ENCODE assay signal across 17 cellular contexts in genomic region chr3:41592753-41593152, GRCh38.
"Had no signal": no experiment of that assay in that cellular context is flagged by ENCODE, and none has a peak within 500 bp of the region (broad histone marks: within the 10 kb centered on the region; RNA-seq: fewer than 3 reads in every experiment).

No MANE protein-coding gene starts in this region.

- H3K9me3 ChIP-seq: heart left ventricle, mucosa of descending colon, right atrium auricular region, suprapubic skin, thyroid gland had no signal

- H3K9me3 Mint-ChIP-seq: naive thymus-derived CD8-positive, alpha-beta T cell; type B pancreatic cell had no signal

- H3K27me3 ChIP-seq: dorsolateral prefrontal cortex, heart left ventricle, right atrium auricular region, suprapubic skin, thyroid gland had no signal

- H3K4me3 ChIP-seq: dorsolateral prefrontal cortex, heart left ventricle, mucosa of descending colon, right atrium auricular region, suprapubic skin, thyroid gland had no signal

- ATAC-seq: esophagus mucosa; heart left ventricle; mucosa of descending colon; naive thymus-derived CD8-positive, alpha-beta T cell had no signal

- H3K4me3 Mint-ChIP-seq: naive thymus-derived CD8-positive, alpha-beta T cell; type B pancreatic cell had no signal

- DNase-seq: cortex of kidney; dorsolateral prefrontal cortex; effector CD8-positive, alpha-beta T cell; heart left ventricle; hippocampal formation; kidney glomerular epithelial cell; mammary epithelial cell; mucosa of descending colon; naive thymus-derived CD8-positive, alpha-beta T cell; small intestine; stimulated activated CD4-positive, alpha-beta T cell treated with anti-CD3 and anti-CD28 coated beads, Interleukin-12 subunit alpha, Interleukin-12 subunit beta, amount 100 ng/mL, for 4 hours; stimulated activated naive CD4-positive, alpha-beta T cell treated with Interleukin-2 at 50 U/mL for 16 hours; thyroid gland had no signal

- H3K27ac Mint-ChIP-seq: type B pancreatic cell had no signal

- H3K27me3 Mint-ChIP-seq: naive thymus-derived CD8-positive, alpha-beta T cell had no signal

- H3K36me3 ChIP-seq: heart left ventricle, right atrium auricular region, suprapubic skin, thyroid gland had no signal
